26 cellular contexts compared by ENCODE assay signal in the genomic region with DNA sequence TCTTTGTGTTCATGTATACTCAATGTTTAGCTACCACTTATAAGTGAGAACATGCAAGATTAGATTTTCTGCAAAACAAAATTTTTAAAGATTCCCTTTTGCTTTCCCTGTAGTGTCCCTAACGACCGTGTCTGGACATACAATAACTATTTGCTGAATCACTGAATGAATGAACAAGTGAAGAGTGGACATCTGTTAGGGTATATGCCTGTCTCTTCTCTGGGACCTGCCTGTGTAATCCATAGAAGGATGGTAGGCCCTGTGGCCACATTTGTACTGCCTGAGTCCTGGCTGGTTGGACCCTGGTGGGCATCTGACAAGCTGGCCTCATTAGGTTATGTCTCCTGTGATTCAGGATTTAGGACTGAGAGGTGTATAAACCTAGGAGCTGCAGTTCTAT. TPM values are rescaled to one million over a fixed set of nuclear protein-coding genes. Genes with fewer than 3 reads are reported as not detected.
A peak's percentile ranks its signal among the peaks of the same experiment; 100 is the strongest.
DNase-seq lines count a peak whose midpoint lies in the region; ATAC-seq and TF ChIP-seq lines count a peak whose summit lies in the region.
"Had no signal": no experiment of that assay in that cellular context is flagged by ENCODE, and none has a peak within 500 bp of the region (broad histone marks: within the 10 kb centered on the region; RNA-seq: fewer than 3 reads in every experiment).

No MANE protein-coding gene starts in this region.

- intact Hi-C loops in natural killer cell (cut with micrococcal nuclease) (no loop called here), sciatic nerve (cut with DNase I) (no loop called here), vagina (cut with DNase I) (no loop called here)

- peak overlapping the region; percentile 6 to 76 for H3K27ac Mint-ChIP-seq in natural killer cell treated with Interleukin-12 subunit alpha and Interleukin-12 subunit beta and Interleukin-15 and Interleukin-18, amount 100 ng/mL, for 72 hours
- no peak overlapping the region for H3K27ac Mint-ChIP-seq in natural killer cell
- H3K27ac Mint-ChIP-seq: activated CD4-positive, alpha-beta memory T cell treated with anti-CD3 and anti-CD28 coated beads, Interleukin-2, amount 10 ng/mL, durations not matched to agents 7 days and 5 days had no signal

- H3K36me3 Mint-ChIP-seq in natural killer cell treated with Interleukin-12 subunit alpha and Interleukin-12 subunit beta and Interleukin-15 and Interleukin-18, amount 100 ng/mL, for 72 hours = peaks cover 4% of the 10 kb centered on the region
- H3K36me3 Mint-ChIP-seq in natural killer cell = no peaks in the 10 kb centered on the region

- no peak overlapping the region for H3K4me3 Mint-ChIP-seq in natural killer cell treated with Interleukin-12 subunit alpha and Interleukin-12 subunit beta and Interleukin-15 and Interleukin-18, amount 100 ng/mL, for 72 hours
- no peak overlapping the region for H3K4me3 Mint-ChIP-seq in natural killer cell
- H3K4me3 Mint-ChIP-seq: activated B cell treated with CpG ODN at 0.5 μM for 24 hours; activated CD4-positive, alpha-beta memory T cell treated with anti-CD3 and anti-CD28 coated beads, Interleukin-2, amount 10 ng/mL, durations not matched to agents 7 days and 5 days; neural crest cell had no signal

- H3K27me3 ChIP-seq in vagina = no peaks in the 10 kb centered on the region
- H3K27me3 ChIP-seq: heart left ventricle, spleen had no signal

- no peak for ATAC-seq in natural killer cell treated with Interleukin-12 subunit alpha and Interleukin-12 subunit beta and Interleukin-15 and Interleukin-18, amount 100 ng/mL, for 72 hours
- no peak for ATAC-seq in natural killer cell
- ATAC-seq in sciatic nerve = peak; percentile 5
- ATAC-seq in GM18867 (IDR thresholded peaks at IDR 0.05; ENCODE audit: unreplicated experiment) = no peak

- no peaks in the 10 kb centered on the region for H3K9me3 ChIP-seq in vagina
- H3K9me3 ChIP-seq: heart left ventricle, prostate gland, spleen had no signal

- no peaks in the 10 kb centered on the region for H3K36me3 ChIP-seq in vagina
- H3K36me3 ChIP-seq: heart left ventricle, prostate gland, spleen had no signal

- H3K4me3 ChIP-seq in vagina = no peak overlapping the region
- H3K4me3 ChIP-seq: heart left ventricle, prostate gland, spleen had no signal

- H3K4me1 Mint-ChIP-seq in natural killer cell treated with Interleukin-12 subunit alpha and Interleukin-12 subunit beta and Interleukin-15 and Interleukin-18, amount 100 ng/mL, for 72 hours (ENCODE audit: low read depth in 2 of 2) = peaks cover 34 to 40% of the 10 kb centered on the region in 2 donors
- peaks cover 7 to 8% of the 10 kb centered on the region in 2 donors for H3K4me1 Mint-ChIP-seq in natural killer cell

- TF ChIP-seq CTCF in natural killer cell (IDR thresholded peaks at IDR 0.05) (no peak), vagina (IDR thresholded peaks at IDR 0.05) (no peak)

- H3K27me3 Mint-ChIP-seq in natural killer cell treated with Interleukin-12 subunit alpha and Interleukin-12 subunit beta and Interleukin-15 and Interleukin-18, amount 100 ng/mL, for 72 hours = peaks cover 11 to 12% of the 10 kb centered on the region in 2 donors
- peaks cover 9 to 10% of the 10 kb centered on the region in 2 donors for H3K27me3 Mint-ChIP-seq in natural killer cell (ENCODE audit: low read depth in 2 of 2)
- H3K27me3 Mint-ChIP-seq: activated B cell treated with CpG ODN at 0.5 μM for 24 hours had no signal

- H3K9me3 Mint-ChIP-seq in natural killer cell treated with Interleukin-12 subunit alpha and Interleukin-12 subunit beta and Interleukin-15 and Interleukin-18, amount 100 ng/mL, for 72 hours = no peaks in the 10 kb centered on the region
- H3K9me3 Mint-ChIP-seq in natural killer cell = no peaks in the 10 kb centered on the region
- H3K9me3 Mint-ChIP-seq: activated B cell treated with CpG ODN at 0.5 μM for 24 hours; activated CD4-positive, alpha-beta memory T cell treated with anti-CD3 and anti-CD28 coated beads, Interleukin-2, amount 10 ng/mL, durations not matched to agents 7 days and 5 days; neural crest cell had no signal

- no peak for DNase-seq in natural killer cell treated with Interleukin-12 subunit alpha and Interleukin-12 subunit beta and Interleukin-15 and Interleukin-18, amount 100 ng/mL, for 72 hours (ENCODE audit: low spot score)
- DNase-seq in natural killer cell = no peak
- DNase-seq in epithelial cell of prostate (ENCODE audit: low read depth, low spot score) = no peak
- no peak for DNase-seq in sciatic nerve (ENCODE audit: low spot score)
- no peak for DNase-seq in vagina (ENCODE audit: extremely low spot score in 2 of 2)
- no peak for DNase-seq in iPS-NIHi7 (ENCODE audit: extremely low spot score)
- DNase-seq in NCI-H187 treated with DMSO at 0.1 percent for 48 hours (lab: John Stamatoyannopoulos, UW) = no peak
- DNase-seq: activated B cell treated with CpG ODN at 0.5 μM for 24 hours; activated CD4-positive, alpha-beta memory T cell treated with anti-CD3 and anti-CD28 coated beads, Interleukin-2, amount 10 ng/mL, durations not matched to agents 7 days and 5 days; activated gamma-delta T cell; Calu3; heart left ventricle; left colon; NCI-H1436 treated with DMSO at 0.1 percent for 48 hours; NCI-H526 treated with DMSO at 0.1 percent for 48 hours; spleen; stimulated activated CD4-positive, alpha-beta T cell treated with anti-CD3 and anti-CD28 coated beads, Interleukin-4, amount 100 ng/mL, for 24 hours; stimulated activated naive CD8-positive, alpha-beta T cell treated with anti-CD3 and anti-CD28 coated beads, Interleukin-15, Interleukin-2, amounts not matched to agents 100 U/mL and 50 U/mL, for 24 hours had no signal

- no peak for TF ChIP-seq POLR2A in vagina (IDR thresholded peaks at IDR 0.05)

- peak overlapping the region; percentile 13 for H3K27ac ChIP-seq in epithelial cell of prostate
- H3K27ac ChIP-seq in vagina = peak overlapping the region; percentile 53
- H3K27ac ChIP-seq: prostate gland, RWPE1 had no signal

- H3K4me1 ChIP-seq in vagina = peaks cover 7% of the 10 kb centered on the region
- H3K4me1 ChIP-seq: prostate gland had no signal

RNA-seq across cellular contexts. Expression of a gene that starts 7.4 kb away (rescaled TPM):
- total RNA-seq in natural killer cell treated with Interleukin-12 subunit alpha and Interleukin-12 subunit beta and Interleukin-15 and Interleukin-18, amount 100 ng/mL, for 72 hours = 10 to 100 TPM in 1 of 2 donors, 1 to 10 TPM in 1; 5.4 to 20.5 TPM
- total RNA-seq in natural killer cell (10 to 100 TPM; 10.4 to 21.7 (median 14.8) TPM), sciatic nerve (29.6 TPM), vagina (12.5 TPM)
- total RNA-seq: A673, neural crest cell had no signal

RNA-seq across cellular contexts. Expression of a gene that starts 37.9 kb away (rescaled TPM):
- 100 to 1,000 TPM; 120 to 221 TPM for total RNA-seq in natural killer cell treated with Interleukin-12 subunit alpha and Interleukin-12 subunit beta and Interleukin-15 and Interleukin-18, amount 100 ng/mL, for 72 hours
- total RNA-seq in natural killer cell (100 to 1,000 TPM; 103 to 120 (median 113) TPM), sciatic nerve (142 TPM), vagina (48.4 TPM)

RNA-seq across cellular contexts. Expression of a gene that starts 55.5 kb away (rescaled TPM):
- not detected for total RNA-seq in natural killer cell treated with Interleukin-12 subunit alpha and Interleukin-12 subunit beta and Interleukin-15 and Interleukin-18, amount 100 ng/mL, for 72 hours
- total RNA-seq in natural killer cell (not detected), sciatic nerve (not detected), vagina (not detected)
- total RNA-seq: A673; activated B cell treated with CpG ODN at 0.5 μM for 24 hours; activated CD4-positive, alpha-beta memory T cell treated with anti-CD3 and anti-CD28 coated beads, Interleukin-2, amount 10 ng/mL, durations not matched to agents 7 days and 5 days; Calu3; H4; heart left ventricle; mesenteric fat pad; neural crest cell; spleen; ureter had no signal

Comparison
In these comparisons a context has a peak if more than half of its experiments do, and no peak if none do; other contexts are left out.
1. H3K27ac Mint-ChIP-seq: peak in natural killer cell treated with Interleukin-12 subunit alpha and Interleukin-12 subunit beta and Interleukin-15 and Interleukin-18, amount 100 ng/mL, for 72 hours (2 of 2); none in natural killer cell (0 of 2).